8 cellular contexts compared by ENCODE assay signal in the genomic region with DNA sequence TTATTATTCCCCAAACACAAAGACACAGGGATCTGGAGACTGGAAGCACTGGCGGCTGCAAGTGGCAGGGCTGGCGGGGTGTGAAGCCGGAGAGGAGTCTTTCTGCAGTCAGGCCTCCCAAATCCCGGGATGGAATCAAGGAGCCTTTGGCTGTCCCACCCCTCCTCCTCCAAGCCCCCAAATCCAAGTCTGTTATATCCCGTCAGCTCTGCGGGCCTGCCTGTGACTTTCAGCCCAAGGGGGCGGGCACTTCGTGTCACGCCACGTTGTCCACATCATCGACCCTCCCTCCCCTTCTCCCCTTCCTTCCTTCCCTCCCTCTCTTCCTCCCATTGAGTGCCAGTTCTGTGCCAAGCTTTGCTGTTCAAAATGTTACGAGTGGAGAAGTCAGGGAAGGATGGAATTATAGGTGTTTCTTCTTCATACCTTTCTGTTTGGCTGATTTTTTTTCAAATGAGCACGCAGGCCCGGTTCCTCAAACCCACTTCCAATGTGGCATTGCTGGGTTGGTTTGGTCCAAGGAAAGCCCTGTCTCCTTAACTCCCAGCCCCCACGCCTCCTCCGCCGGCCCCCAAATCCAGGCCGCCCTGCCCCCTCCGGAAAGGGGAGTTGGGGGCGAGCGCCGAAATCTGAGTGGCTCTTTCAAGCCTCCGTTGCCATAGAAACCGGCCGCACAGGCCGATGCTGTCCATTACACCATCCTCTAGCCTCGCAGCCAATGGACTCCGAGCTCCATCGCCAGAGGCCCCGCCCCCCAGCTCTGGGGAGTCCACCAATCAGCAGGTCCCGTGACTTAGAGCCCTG. TPM values are rescaled to one million over a fixed set of nuclear protein-coding genes. Genes with fewer than 3 reads are reported as not detected.
A peak's percentile ranks its signal among the peaks of the same experiment; 100 is the strongest.
DNase-seq lines count a peak whose midpoint lies in the region; ATAC-seq and TF ChIP-seq lines count a peak whose summit lies in the region.

No MANE protein-coding gene starts in this region.

- TF ChIP-seq EP300 in upper lobe of left lung (IDR thresholded peaks at IDR 0.05): peak in 1 of 4 donors; percentile 25

- TF ChIP-seq POLR2A in upper lobe of left lung (IDR thresholded peaks at IDR 0.05): peak in 2 of 4 donors; percentile 14 to 42

- H3K4me1 ChIP-seq in DND-41 (ENCODE audit: insufficient read depth, low read length): no peaks in the 10 kb centered on the region
- peaks cover 20% of the 10 kb centered on the region for H3K4me1 ChIP-seq in left ventricle myocardium inferior
- peaks cover 15 to 20% (median 17%) of the 10 kb centered on the region in 4 donors for H3K4me1 ChIP-seq in upper lobe of left lung

- 3 to 7% methylated on average over 30 to 31 of the region's 31 CpGs for WGBS in upper lobe of left lung, 2 donors

- no peaks in the 10 kb centered on the region for H4K20me1 ChIP-seq in DND-41 (ENCODE audit: insufficient read depth, low read length)

- ATAC-seq in DND-41 (ENCODE audit: insufficient read depth, low read depth) (peak; percentile 39; the same call in 1 of the 3 replicates), GM21825 (IDR thresholded peaks at IDR 0.05; ENCODE audit: unreplicated experiment) (peak; percentile 96), upper lobe of left lung (ENCODE audit: low FRiP score in 2 of 2) (peak; percentile 99 to 100)

- H2AFZ ChIP-seq in DND-41 (ENCODE audit: low read depth, low read length): no peak overlapping the region; the same call in 1 of the 2 replicates

- H3K79me2 ChIP-seq in DND-41 (ENCODE audit: insufficient read depth, low read length): no peaks in the 10 kb centered on the region

- no peaks in the 10 kb centered on the region for H3K9me3 ChIP-seq in DND-41 (ENCODE audit: insufficient read depth, low read length, severe bottlenecking)
- no peaks in the 10 kb centered on the region for H3K9me3 ChIP-seq in MG63
- H3K9me3 ChIP-seq in left ventricle myocardium inferior (replicated peaks): no peaks in the 10 kb centered on the region
- no peaks in the 10 kb centered on the region for H3K9me3 ChIP-seq in upper lobe of left lung

- no peaks in the 10 kb centered on the region for H3K27me3 ChIP-seq in DND-41 (ENCODE audit: insufficient read depth, low read length, poor library complexity)
- no peaks in the 10 kb centered on the region for H3K27me3 ChIP-seq in MG63
- no peaks in the 10 kb centered on the region for H3K27me3 ChIP-seq in left ventricle myocardium inferior (ENCODE audit: low read depth)
- no peaks in the 10 kb centered on the region for H3K27me3 ChIP-seq in upper lobe of left lung

- H3K4me2 ChIP-seq in DND-41 (ENCODE audit: insufficient read depth, low read length): no peak overlapping the region

- no peak overlapping the region for H3K9ac ChIP-seq in DND-41 (ENCODE audit: low read depth, low read length)

- intact Hi-C loops in left ventricle myocardium inferior (cut with micrococcal nuclease): no loop called here

- H3K36me3 ChIP-seq in DND-41 (ENCODE audit: insufficient read depth, low read length) (no peaks in the 10 kb centered on the region), MG63 (no peaks in the 10 kb centered on the region), left ventricle myocardium inferior (no peaks in the 10 kb centered on the region), upper lobe of left lung (no peaks in the 10 kb centered on the region)

- DNase-seq in DND-41 (no peak), MG63 (peak; percentile 97), T follicular helper cell (ENCODE audit: low read depth) (peak; percentile 55), amniotic stem cell (lab: John Stamatoyannopoulos, UW) (peak; percentile 99), left ventricle myocardium inferior (peak; percentile 98), pons (ENCODE audit: low spot score) (peak; percentile 99), upper lobe of left lung (peak; percentile 95 to 99)

- H3K27ac ChIP-seq in DND-41 (ENCODE audit: low read length): no peak overlapping the region
- H3K27ac ChIP-seq in left ventricle myocardium inferior (replicated peaks): peak overlapping the region; percentile 84
- peak overlapping the region; percentile 65 to 88 (median 85) for H3K27ac ChIP-seq in upper lobe of left lung

- no peak for TF ChIP-seq CTCF in DND-41 (IDR thresholded peaks at IDR 0.05; ENCODE audit: borderline replicate concordance, extremely low read depth, low read length, poor library complexity, severe bottlenecking)
- TF ChIP-seq CTCF in left ventricle myocardium inferior (IDR thresholded peaks at IDR 0.05; ENCODE audit: borderline replicate concordance): no peak
- TF ChIP-seq CTCF in upper lobe of left lung (IDR thresholded peaks at IDR 0.05): no peak

- H3K4me3 ChIP-seq in DND-41 (ENCODE audit: low read depth in 1 of 2, low read length in 2 of 2) (no peak overlapping the region), MG63 (peak overlapping the region; percentile 50), left ventricle myocardium inferior (peak overlapping the region; percentile 69), upper lobe of left lung (peak overlapping the region in 3 of 4 donors; percentile 50 to 59 (median 57))

RNA-seq across cellular contexts. Expression of a gene that starts 12.7 kb away (rescaled TPM):
- total RNA-seq in MG63 (2014; rRNA removed; shearing (Covaris generic); ENCODE audit: low replicate concordance): 9.1 and 13.5 TPM in 2 replicates
- total RNA-seq in left ventricle myocardium inferior (11.8 TPM), upper lobe of left lung (10 to 100 TPM; 14.2 to 18.5 (median 17.3) TPM)

RNA-seq across cellular contexts. Expression of a gene that starts 15.3 kb away (rescaled TPM):
- total RNA-seq in MG63 (2014; rRNA removed; shearing (Covaris generic); ENCODE audit: low replicate concordance): 2.1 and 3.1 TPM in 2 replicates
- 12.3 TPM for total RNA-seq in left ventricle myocardium inferior
- total RNA-seq in upper lobe of left lung: 10 to 100 TPM in 2 of 6 donors, 1 to 10 TPM in 4; 3.8 to 13.5 (median 7.6) TPM

RNA-seq across cellular contexts. Expression of a gene that starts 19.5 kb away (rescaled TPM):
- total RNA-seq in MG63 (2014; rRNA removed; shearing (Covaris generic); ENCODE audit: low replicate concordance): 1.6 TPM in 1 of 2 replicates, not detected in the other
- total RNA-seq in left ventricle myocardium inferior (6.6 TPM), upper lobe of left lung (10 to 100 TPM in 3 of 6 donors, 1 to 10 TPM in 3; 3.0 to 31.4 (median 10.3) TPM)

RNA-seq across cellular contexts. Expression of a gene that starts 36.9 kb away (rescaled TPM):
- total RNA-seq in MG63 (2014; rRNA removed; shearing (Covaris generic); ENCODE audit: low replicate concordance): 1.8 and 24.3 TPM in 2 replicates
- 17.5 TPM for total RNA-seq in left ventricle myocardium inferior
- total RNA-seq in upper lobe of left lung: 10 to 100 TPM; 13.6 to 30.8 (median 25.6) TPM

RNA-seq across cellular contexts. Expression of a gene that starts 52.5 kb away (rescaled TPM):
- not detected in 2 replicates for total RNA-seq in MG63 (2014; rRNA removed; shearing (Covaris generic); ENCODE audit: low replicate concordance)
- total RNA-seq in left ventricle myocardium inferior (not detected), upper lobe of left lung (not detected)

Comparison
In these comparisons a context has a peak if more than half of its experiments do, and no peak if none do; other contexts are left out.
1. ATAC-seq: peak in every context shown above with its lines; median percentile 100 in upper lobe of left lung; 96 in GM21825; 39 in DND-41.
2. H3K4me3 ChIP-seq: peak in MG63 (single experiment), left ventricle myocardium inferior (single experiment) and upper lobe of left lung (3 of 4); none in DND-41 (0 of 2).